ENCODE assay signal across 2 cellular contexts in the genomic region with DNA sequence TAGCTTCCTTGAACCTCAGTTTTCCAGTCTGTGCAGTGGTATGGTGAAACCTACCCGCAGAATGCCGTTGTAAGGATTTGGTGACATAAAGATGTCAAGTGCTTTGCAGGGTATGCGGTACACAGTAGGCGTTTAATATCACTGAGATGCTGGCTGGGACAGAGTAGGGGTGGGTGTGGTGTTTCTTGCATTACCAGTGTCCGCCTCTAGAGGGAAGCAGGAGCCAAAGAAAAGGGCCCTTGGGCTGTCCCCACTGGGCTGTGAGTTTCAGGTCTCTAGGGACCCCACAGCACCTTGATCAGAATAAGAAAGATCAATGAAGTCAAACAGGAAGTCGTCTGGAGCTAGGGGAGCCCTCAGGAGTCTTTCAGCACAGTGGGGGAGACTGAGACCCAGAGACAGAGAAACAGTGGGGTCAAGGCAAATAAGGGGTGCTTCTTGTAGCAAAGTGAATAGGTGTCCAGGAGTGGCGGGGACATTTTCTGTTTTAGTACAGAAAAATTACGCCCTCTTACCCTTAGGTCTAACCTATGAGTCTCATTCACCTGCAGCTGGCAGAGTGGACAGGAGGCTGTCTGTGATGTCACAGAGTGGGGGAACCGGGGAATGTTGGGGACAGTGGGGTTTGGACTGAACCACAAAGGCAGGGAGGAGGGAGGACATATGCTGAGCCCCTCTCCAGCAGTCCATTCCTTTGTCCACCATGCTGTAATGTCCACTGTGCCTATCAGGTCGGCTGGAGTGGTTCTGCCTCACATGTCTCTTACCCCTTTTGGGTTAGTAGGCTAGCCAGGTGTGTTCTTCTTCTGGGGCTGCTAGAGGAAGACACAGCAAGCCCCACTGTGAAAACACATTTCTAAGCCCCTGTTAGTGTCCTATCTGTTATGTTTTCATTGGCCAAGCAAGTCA.
TF ChIP-seq lines count a peak whose summit lies in the region.

No MANE protein-coding gene starts in this region.

TF ChIP-seq in HEK293, 187 proteins besides CTCF, POLR2A, EP300 and RAD21 (continues in another document):
- TF ChIP-seq HOXD13 (CRISPR knock-in tag; IDR thresholded peaks at IDR 0.05; ENCODE audit: borderline replicate concordance) (no peak), ZNF335 (tag by site-specific recombination; conservative IDR thresholded peaks at IDR 0.05) (no peak), KLF9 (tag by site-specific recombination; IDR thresholded peaks at IDR 0.05; ENCODE audit: low read depth) (peak; percentile 70), IKZF3 (tag by site-specific recombination; IDR thresholded peaks at IDR 0.05) (no peak), PRDM10 (tag by site-specific recombination; IDR thresholded peaks at IDR 0.05) (peak; percentile 38; the same call in 1 of the 2 replicates), ZNF223 (tag by site-specific recombination; IDR thresholded peaks at IDR 0.05) (no peak), MZF1 (tag by site-specific recombination; IDR thresholded peaks at IDR 0.05; ENCODE audit: borderline replicate concordance) (no peak), INSM2 (tag by site-specific recombination; IDR thresholded peaks at IDR 0.05) (no peak)
- TF ChIP-seq, protein P1, sequence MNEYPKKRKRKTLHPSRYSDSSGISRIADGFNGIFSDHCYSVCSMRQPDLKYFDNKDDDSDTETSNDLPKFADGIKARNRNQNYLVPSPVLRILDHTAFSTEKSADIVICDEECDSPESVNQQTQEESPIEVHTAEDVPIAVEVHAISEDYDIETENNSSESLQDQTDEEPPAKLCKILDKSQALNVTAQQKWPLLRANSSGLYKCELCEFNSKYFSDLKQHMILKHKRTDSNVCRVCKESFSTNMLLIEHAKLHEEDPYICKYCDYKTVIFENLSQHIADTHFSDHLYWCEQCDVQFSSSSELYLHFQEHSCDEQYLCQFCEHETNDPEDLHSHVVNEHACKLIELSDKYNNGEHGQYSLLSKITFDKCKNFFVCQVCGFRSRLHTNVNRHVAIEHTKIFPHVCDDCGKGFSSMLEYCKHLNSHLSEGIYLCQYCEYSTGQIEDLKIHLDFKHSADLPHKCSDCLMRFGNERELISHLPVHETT (tag by site-specific recombination; IDR thresholded peaks at IDR 0.05), result no peak
- TF ChIP-seq, protein P2, sequence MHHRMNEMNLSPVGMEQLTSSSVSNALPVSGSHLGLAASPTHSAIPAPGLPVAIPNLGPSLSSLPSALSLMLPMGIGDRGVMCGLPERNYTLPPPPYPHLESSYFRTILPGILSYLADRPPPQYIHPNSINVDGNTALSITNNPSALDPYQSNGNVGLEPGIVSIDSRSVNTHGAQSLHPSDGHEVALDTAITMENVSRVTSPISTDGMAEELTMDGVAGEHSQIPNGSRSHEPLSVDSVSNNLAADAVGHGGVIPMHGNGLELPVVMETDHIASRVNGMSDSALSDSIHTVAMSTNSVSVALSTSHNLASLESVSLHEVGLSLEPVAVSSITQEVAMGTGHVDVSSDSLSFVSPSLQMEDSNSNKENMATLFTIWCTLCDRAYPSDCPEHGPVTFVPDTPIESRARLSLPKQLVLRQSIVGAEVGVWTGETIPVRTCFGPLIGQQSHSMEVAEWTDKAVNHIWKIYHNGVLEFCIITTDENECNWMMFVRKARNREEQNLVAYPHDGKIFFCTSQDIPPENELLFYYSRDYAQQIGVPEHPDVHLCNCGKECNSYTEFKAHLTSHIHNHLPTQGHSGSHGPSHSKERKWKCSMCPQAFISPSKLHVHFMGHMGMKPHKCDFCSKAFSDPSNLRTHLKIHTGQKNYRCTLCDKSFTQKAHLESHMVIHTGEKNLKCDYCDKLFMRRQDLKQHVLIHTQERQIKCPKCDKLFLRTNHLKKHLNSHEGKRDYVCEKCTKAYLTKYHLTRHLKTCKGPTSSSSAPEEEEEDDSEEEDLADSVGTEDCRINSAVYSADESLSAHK (tag by site-specific recombination; IDR thresholded peaks at IDR 0.05), result 0 out of 2 replicates have a peak, but pooled peaks have one; percentile 40

TF ChIP-seq in H1, 55 proteins besides CTCF, POLR2A, EP300 and RAD21:
- TF ChIP-seq ASH2L (IDR thresholded peaks at IDR 0.05; ENCODE audit: low read length) (no peak), KDM4A (IDR thresholded peaks at IDR 0.05; ENCODE audit: low read depth, low read length, severe bottlenecking) (no peak), HDAC2 (IDR thresholded peaks at IDR 0.05; ENCODE audit: borderline replicate concordance in 1 of 2, low read depth in 2 of 2, low read length in 2 of 2) (0 out of 4 replicates have a peak, but pooled peaks of 1 of the 2 experiments have one; percentile 50), E2F6 (IDR thresholded peaks at IDR 0.05) (no peak), JUND (IDR thresholded peaks at IDR 0.05; ENCODE audit: low read length) (no peak), CREB1 (IDR thresholded peaks at IDR 0.05) (no peak), TCF12 (IDR thresholded peaks at IDR 0.05; ENCODE audit: low read depth, low read length) (0 out of 2 replicates have a peak, but pooled peaks have one; percentile 39), YY1 (IDR thresholded peaks at IDR 0.05; ENCODE audit: low read depth, low read length) (0 out of 2 replicates have a peak, but pooled peaks have one; percentile 25), BACH1 (IDR thresholded peaks at IDR 0.05; ENCODE audit: low read length) (peak; percentile 23; the same call in 1 of the 2 replicates)
